In genomic region chr3:15629860-15630597, GRCh38 we compare ENCODE assay signal across 8 cellular contexts. TPM values are rescaled to one million over a fixed set of nuclear protein-coding genes. Genes with fewer than 3 reads are reported as not detected.
DNase-seq lines count a peak whose midpoint lies in the region; ATAC-seq and TF ChIP-seq lines count a peak whose summit lies in the region.

No MANE protein-coding gene starts in this region.

- H3K27me3 Mint-ChIP-seq in activated naive CD8-positive, alpha-beta T cell treated with anti-CD3 and anti-CD28 coated beads for 36 hours = no peaks in the 10 kb centered on the region

- peak overlapping the region; percentile 95 for H3K27ac ChIP-seq in RWPE2 (ENCODE audit: poor library complexity, severe bottlenecking)

- H3K27ac Mint-ChIP-seq in activated naive CD8-positive, alpha-beta T cell treated with anti-CD3 and anti-CD28 coated beads for 36 hours = no peak overlapping the region

- DNase-seq in G401 (ENCODE audit: low spot score) (peak; percentile 95), HUDEP-2 (lab: John Stamatoyannopoulos, UW; ENCODE audit: unreplicated experiment in 76 of 76) (peak in 57 of 76 experiments; percentile 2 to 70 (median 37)), RWPE2 (ENCODE audit: low spot score) (no peak), Right ventricle myocardium superior (no peak), posterior cingulate gyrus (peak in 6 of 10 donors; percentile 39 to 92 (median 66)), NCI-H1436 treated with DMSO at 0.1 percent for 48 hours (lab: John Stamatoyannopoulos, UW) (no peak)
- peak; percentile 56 for DNase-seq in activated naive CD8-positive, alpha-beta T cell treated with anti-CD3 and anti-CD28 coated beads for 36 hours

- H3K27me3 ChIP-seq in RWPE2 (ENCODE audit: insufficient read depth, poor library complexity, severe bottlenecking) = no peaks in the 10 kb centered on the region

- H3K36me3 ChIP-seq in RWPE2 (ENCODE audit: low read depth) = no peaks in the 10 kb centered on the region

- H3K4me3 ChIP-seq in RWPE2 (ENCODE audit: severe bottlenecking) = no peak overlapping the region

- no peaks in the 10 kb centered on the region for H3K9me3 Mint-ChIP-seq in activated naive CD8-positive, alpha-beta T cell treated with anti-CD3 and anti-CD28 coated beads for 36 hours

- peak overlapping the region; percentile 54 for H3K4me3 Mint-ChIP-seq in activated naive CD8-positive, alpha-beta T cell treated with anti-CD3 and anti-CD28 coated beads for 36 hours

- peak; percentile 90 for ATAC-seq in GM21526 (IDR thresholded peaks at IDR 0.05; ENCODE audit: low FRiP score, unreplicated experiment)
- ATAC-seq in RWPE2 (ENCODE audit: low read depth) = peak; percentile 85
- peak; percentile 95 for ATAC-seq in Right ventricle myocardium superior (ENCODE audit: poor library complexity)

- peaks cover 1% of the 10 kb centered on the region for H3K36me3 Mint-ChIP-seq in activated naive CD8-positive, alpha-beta T cell treated with anti-CD3 and anti-CD28 coated beads for 36 hours

- H3K4me1 ChIP-seq in RWPE2 (ENCODE audit: insufficient read depth, poor library complexity, severe bottlenecking) = peaks cover 37% of the 10 kb centered on the region

- peaks cover 29% of the 10 kb centered on the region for H3K4me1 Mint-ChIP-seq in activated naive CD8-positive, alpha-beta T cell treated with anti-CD3 and anti-CD28 coated beads for 36 hours

- TF ChIP-seq CTCF in RWPE2 (IDR thresholded peaks at IDR 0.05; ENCODE audit: poor library complexity, severe bottlenecking) = peak; percentile 94

- in situ Hi-C loops in G401 (cut with HindIII; ENCODE audit: low sequenced_read_pairs) = no loop called here

- intact Hi-C loops in Right ventricle myocardium superior (cut with DNase I) (loop anchor here (5.0 to 10.0 kb wide), 2 partner anchors 182 to 615 kb away; no protein-coding TSS in a partner anchor), posterior cingulate gyrus (cut with DNase I) (loop anchor here (1.0 to 5.0 kb wide), 2 partner anchors 167 to 182 kb away; partner anchors contain the start of gene ANKRD28)

- H3K9me3 ChIP-seq in RWPE2 (ENCODE audit: severe bottlenecking) = no peaks in the 10 kb centered on the region

RNA-seq across cellular contexts. Expression of gene BTD, which starts 28.5 kb away (rescaled TPM):
- 3.3 and 10.4 TPM in 2 replicates for total RNA-seq in G401 (2014; rRNA removed; shearing (Covaris generic))
- 1 to 10 TPM; 2.2 to 2.7 TPM for total RNA-seq in activated naive CD8-positive, alpha-beta T cell treated with anti-CD3 and anti-CD28 coated beads for 36 hours
- 10.3 TPM for total RNA-seq in Right ventricle myocardium superior

RNA-seq across cellular contexts. Expression of gene HACL1, which starts 28.7 kb away (rescaled TPM):
- 15.0 and 17.4 TPM in 2 replicates for total RNA-seq in G401 (2014; rRNA removed; shearing (Covaris generic))
- 10 to 100 TPM; 23.0 to 23.3 TPM for total RNA-seq in activated naive CD8-positive, alpha-beta T cell treated with anti-CD3 and anti-CD28 coated beads for 36 hours
- 14.4 TPM for total RNA-seq in Right ventricle myocardium superior

Comparison
In these comparisons a context has a peak if more than half of its experiments do, and no peak if none do; other contexts are left out.
1. DNase-seq: peak in G401 (single experiment), HUDEP-2 (57 of 76), activated naive CD8-positive, alpha-beta T cell treated with anti-CD3 and anti-CD28 coated beads for 36 hours (single experiment) and posterior cingulate gyrus (6 of 10); none in RWPE2 (single experiment), Right ventricle myocardium superior (single experiment) and NCI-H1436 treated with DMSO at 0.1 percent for 48 hours (single experiment).
2. Peak in every context shown above with its lines, with median percentiles within 50 percentile points of each other: ATAC-seq.